Comparison of ENCODE assay signal across 8 cellular contexts in the genomic region with DNA sequence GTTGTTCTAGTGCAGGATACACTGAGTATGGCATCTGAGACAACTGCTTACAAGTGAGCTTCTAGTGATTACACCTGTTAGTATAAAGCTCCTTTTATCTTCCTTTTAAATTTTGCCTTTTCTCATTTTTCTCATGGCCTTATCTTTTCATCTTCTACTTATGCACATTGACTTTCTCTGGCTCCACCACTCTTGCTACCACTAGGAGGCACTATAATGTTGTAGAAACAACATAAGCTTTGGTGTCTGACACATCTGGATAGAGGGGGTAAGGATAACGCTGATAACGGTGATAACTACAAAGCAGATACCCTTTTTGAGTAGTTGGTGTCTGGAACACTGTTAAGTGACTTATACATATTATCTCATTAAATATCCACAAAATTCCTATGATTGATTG.
DNase-seq lines count a peak whose midpoint lies in the region; ATAC-seq and TF ChIP-seq lines count a peak whose summit lies in the region.

No MANE protein-coding gene starts in this region.

- peak; percentile 57 for TF ChIP-seq CTCF in NB4 (IDR thresholded peaks at IDR 0.05; ENCODE audit: low read depth, low read length)
- TF ChIP-seq CTCF in endodermal cell (conservative IDR thresholded peaks at IDR 0.05) = peak; percentile 87
- TF ChIP-seq CTCF in lower leg skin (IDR thresholded peaks at IDR 0.05) = no peak

- no peak overlapping the region for H3K27ac Mint-ChIP-seq in endodermal cell

- H4K91ac ChIP-seq in mesenchymal stem cell (ENCODE audit: low read length) = no peak overlapping the region

- no peak overlapping the region for H2AFZ ChIP-seq in mesenchymal stem cell (ENCODE audit: low read depth, low read length)

- no peak for TF ChIP-seq POLR2A in NB4 (IDR thresholded peaks at IDR 0.05; ENCODE audit: extremely low read depth, insufficient read length)
- TF ChIP-seq POLR2A in lower leg skin (IDR thresholded peaks at IDR 0.05) = no peak

- peaks cover 2% of the 10 kb centered on the region for H3K36me3 Mint-ChIP-seq in endodermal cell (ENCODE audit: low read depth)

- no peak overlapping the region for H3K4ac ChIP-seq in mesenchymal stem cell (ENCODE audit: low read depth in 1 of 2, low read length in 2 of 2)

- no peak overlapping the region for H2AK5ac ChIP-seq in mesenchymal stem cell (ENCODE audit: low read length, severe bottlenecking)

- no peaks in the 10 kb centered on the region for H3K4me1 ChIP-seq in endodermal cell (ENCODE audit: control insufficient read depth, insufficient read depth, low read length)
- no peaks in the 10 kb centered on the region for H3K4me1 ChIP-seq in mesenchymal stem cell (ENCODE audit: control insufficient read depth, insufficient read depth, low read depth, low read length)

- H3K18ac ChIP-seq in mesenchymal stem cell (ENCODE audit: low read depth in 1 of 2, low read length in 2 of 2) = no peak overlapping the region

- no peak overlapping the region for H2BK120ac ChIP-seq in mesenchymal stem cell (ENCODE audit: low read depth, low read length)

- in situ Hi-C loops in ACHN (cut with HindIII; ENCODE audit: low pct_ligation_motif_present, low pct_unique_long_range_greater_than_20kb, low sequenced_read_pairs) = no loop called here

- intact Hi-C loops in lower leg skin (cut with DNase I; ENCODE audit: low total_unique reads) = no loop called here

- H3K27ac ChIP-seq in endodermal cell (ENCODE audit: low read depth, low read length) = no peak overlapping the region
- no peak overlapping the region for H3K27ac ChIP-seq in mesenchymal stem cell (ENCODE audit: low read length, poor library complexity, severe bottlenecking)

- H4K8ac ChIP-seq in mesenchymal stem cell (ENCODE audit: low read length) = no peak overlapping the region

- H3K4me3 Mint-ChIP-seq in endodermal cell = no peak overlapping the region

- H3K4me1 Mint-ChIP-seq in endodermal cell = peaks cover 4% of the 10 kb centered on the region

- 20% methylated on average over 1 of the region's 2 CpGs; no CpG with 5 or more reads in 1 of the 2 experiments for WGBS in endodermal cell (ENCODE audit: insufficient coverage in 1 of 2, insufficient read length in 1 of 2), 2 experiments
- no CpG with 5 or more reads among the region's 2 CpGs for WGBS in mesenchymal stem cell
- WGBS in lower leg skin, 2 donors = 44 to 48% methylated on average over 2 of the region's 2 CpGs

- no peak overlapping the region for H3K4me2 ChIP-seq in mesenchymal stem cell (ENCODE audit: low read length, poor library complexity, severe bottlenecking)

- no peak overlapping the region for H2BK12ac ChIP-seq in mesenchymal stem cell (ENCODE audit: low read length in 2 of 2)

- H3K27me3 ChIP-seq in endodermal cell (ENCODE audit: control insufficient read depth, insufficient read depth, low read length, poor library complexity, severe bottlenecking) (no peaks in the 10 kb centered on the region), mesenchymal stem cell (ENCODE audit: control insufficient read depth in 1 of 2, insufficient read depth in 1 of 2, low read length in 2 of 2) (no peaks in the 10 kb centered on the region)

- H3K4me3 ChIP-seq in NB4 (ENCODE audit: low read depth, low read length) (no peak overlapping the region), endodermal cell (ENCODE audit: low read length) (no peak overlapping the region), mesenchymal stem cell (ENCODE audit: insufficient read depth in 1 of 2, low read depth in 1 of 2, low read length in 2 of 2) (no peak overlapping the region), lower leg skin (ENCODE audit: low read depth, poor library complexity, severe bottlenecking) (no peak overlapping the region)

- H3K14ac ChIP-seq in mesenchymal stem cell (ENCODE audit: low read length in 2 of 2) = no peak overlapping the region

- H2BK15ac ChIP-seq in mesenchymal stem cell (ENCODE audit: low read depth, poor library complexity, severe bottlenecking) = no peak overlapping the region

- H3K9me3 ChIP-seq in endodermal cell (ENCODE audit: control insufficient read depth, low read length) (no peaks in the 10 kb centered on the region), mesenchymal stem cell (ENCODE audit: control insufficient read depth, low read length) (no peaks in the 10 kb centered on the region)

- no peaks in the 10 kb centered on the region for H3K79me1 ChIP-seq in mesenchymal stem cell (replicated peaks; ENCODE audit: low read length, poor library complexity, severe bottlenecking)

- H3K9me3 Mint-ChIP-seq in endodermal cell = peaks cover 2% of the 10 kb centered on the region

- peak; percentile 24 for DNase-seq in ACHN
- peak; percentile 48 for DNase-seq in NB4 (ENCODE audit: low read depth)
- DNase-seq in endodermal cell = no peak
- DNase-seq in mesenchymal stem cell = no peak
- DNase-seq in lower leg skin (ENCODE audit: low spot score in 2 of 2) = no peak
- no peak for DNase-seq in cerebellum (ENCODE audit: low spot score)

- ATAC-seq in GM18502 (IDR thresholded peaks at IDR 0.05; ENCODE audit: poor library complexity, unreplicated experiment) = peak; percentile 73
- no peak for ATAC-seq in GM19324 (IDR thresholded peaks at IDR 0.05; ENCODE audit: low FRiP score, unreplicated experiment)

- no peaks in the 10 kb centered on the region for H3K36me3 ChIP-seq in endodermal cell (ENCODE audit: control insufficient read depth, insufficient read depth, low read length)
- H3K36me3 ChIP-seq in mesenchymal stem cell (ENCODE audit: control insufficient read depth in 1 of 2, insufficient read depth in 2 of 2, low read depth in 1 of 2, low read length in 2 of 2) = no peaks in the 10 kb centered on the region

- no peak overlapping the region for H2BK5ac ChIP-seq in mesenchymal stem cell (ENCODE audit: low read depth, low read length, poor library complexity, severe bottlenecking)

- no peaks in the 10 kb centered on the region for H3K27me3 Mint-ChIP-seq in endodermal cell (ENCODE audit: insufficient read depth)

- no peak overlapping the region for H3K23ac ChIP-seq in mesenchymal stem cell (ENCODE audit: low read length in 2 of 2)

- H3K9ac ChIP-seq in endodermal cell (ENCODE audit: extremely low read depth, low read length, poor library complexity, severe bottlenecking) = no peak overlapping the region
- no peak overlapping the region for H3K9ac ChIP-seq in mesenchymal stem cell (ENCODE audit: low read length)

Comparison
In these comparisons a context has a peak if more than half of its experiments do, and no peak if none do; other contexts are left out.
1. DNase-seq: peak in ACHN (single experiment) and NB4 (single experiment); none in endodermal cell (single experiment), mesenchymal stem cell (single experiment), lower leg skin (0 of 2) and cerebellum (single experiment).
2. CTCF ChIP-seq: peak in NB4 (single experiment) and endodermal cell (single experiment); none in lower leg skin (0 of 3).